8 cellular contexts compared by ENCODE assay signal in genomic region chr22:29073618-29074275, GRCh38. TPM values are rescaled to one million over a fixed set of nuclear protein-coding genes. Genes with fewer than 3 reads are reported as not detected.
A peak's percentile ranks its signal among the peaks of the same experiment; 100 is the strongest.
DNase-seq lines count a peak whose midpoint lies in the region; ATAC-seq and TF ChIP-seq lines count a peak whose summit lies in the region.

No MANE protein-coding gene starts in this region.

- H3K4me3 ChIP-seq in effector memory CD4-positive, alpha-beta T cell (ENCODE audit: insufficient read depth, low read depth, low read length, poor library complexity, severe bottlenecking), result peak overlapping the region; percentile 55
- peak overlapping the region; percentile 64 to 93 (median 82) for H3K4me3 ChIP-seq in upper lobe of left lung
- no peak overlapping the region for H3K4me3 ChIP-seq in Karpas-422 (ENCODE audit: low read length)

- no peak overlapping the region for H3K4me2 ChIP-seq in Karpas-422 (ENCODE audit: low read depth, low read length, poor library complexity, severe bottlenecking)

- no peak for TF ChIP-seq EP300 in upper lobe of left lung (IDR thresholded peaks at IDR 0.05)

- H3K27ac ChIP-seq in effector memory CD4-positive, alpha-beta T cell (ENCODE audit: insufficient read depth, low read length, poor library complexity, severe bottlenecking), result no peak overlapping the region
- peak overlapping the region; percentile 67 to 82 (median 79) for H3K27ac ChIP-seq in upper lobe of left lung
- no peak overlapping the region for H3K27ac ChIP-seq in Karpas-422 (ENCODE audit: low read length)

- no peak overlapping the region for H2AFZ ChIP-seq in Karpas-422 (ENCODE audit: low read length)

- ATAC-seq in upper lobe of left lung (ENCODE audit: low FRiP score in 2 of 2), result peak; percentile 74 to 78
- no peak for ATAC-seq in GM21619 (IDR thresholded peaks at IDR 0.05; ENCODE audit: unreplicated experiment)
- no peak for ATAC-seq in HG03135 (IDR thresholded peaks at IDR 0.05; ENCODE audit: unreplicated experiment)

- no peaks in the 10 kb centered on the region for H3K9me3 ChIP-seq in effector memory CD4-positive, alpha-beta T cell (ENCODE audit: control insufficient read depth, low read length)
- H3K9me3 ChIP-seq in upper lobe of left lung (no peaks in the 10 kb centered on the region), Karpas-422 (ENCODE audit: low read length) (no peaks in the 10 kb centered on the region)

- H4K20me1 ChIP-seq in Karpas-422 (ENCODE audit: insufficient read depth, low read depth, low read length), result no peaks in the 10 kb centered on the region

- TF ChIP-seq POLR2A in upper lobe of left lung (IDR thresholded peaks at IDR 0.05), result no peak

- H3K9ac ChIP-seq in Karpas-422 (ENCODE audit: low read length), result no peak overlapping the region

- H3K79me2 ChIP-seq in Karpas-422 (ENCODE audit: low read length), result no peaks in the 10 kb centered on the region

- peaks cover 30% of the 10 kb centered on the region for H3K27me3 ChIP-seq in effector memory CD4-positive, alpha-beta T cell (replicated peaks; ENCODE audit: control insufficient read depth, insufficient read depth, low read length, poor library complexity, severe bottlenecking)
- H3K27me3 ChIP-seq in upper lobe of left lung (peaks cover 0 to 5% (median 0%) of the 10 kb centered on the region in 4 donors), Karpas-422 (ENCODE audit: low read length) (no peaks in the 10 kb centered on the region)

- peaks cover 25% of the 10 kb centered on the region for H3K4me1 ChIP-seq in effector memory CD4-positive, alpha-beta T cell (ENCODE audit: control insufficient read depth, insufficient read depth, low read length, poor library complexity, severe bottlenecking)
- peaks cover 19 to 38% (median 34%) of the 10 kb centered on the region in 4 donors for H3K4me1 ChIP-seq in upper lobe of left lung
- no peaks in the 10 kb centered on the region for H3K4me1 ChIP-seq in Karpas-422 (ENCODE audit: low read length)

- no peaks in the 10 kb centered on the region for H3K9me2 ChIP-seq in Karpas-422 (replicated peaks; ENCODE audit: insufficient read depth, low read length)

- no peak for TF ChIP-seq CTCF in upper lobe of left lung (IDR thresholded peaks at IDR 0.05)

- DNase-seq in ELF-1 (ENCODE audit: low read depth, low spot score), result peak; percentile 57
- peak; percentile 47 for DNase-seq in SK-N-DZ (ENCODE audit: low spot score)
- no peak for DNase-seq in effector memory CD4-positive, alpha-beta T cell
- peak; percentile 27 for DNase-seq in midbrain (lab: John Stamatoyannopoulos, UW)
- peak; percentile 34 to 88 for DNase-seq in upper lobe of left lung
- DNase-seq in Karpas-422, result no peak

- 3% methylated on average over 23 to 42 of the region's 53 CpGs for WGBS in upper lobe of left lung, 2 donors

- H3K36me3 ChIP-seq in effector memory CD4-positive, alpha-beta T cell (ENCODE audit: control insufficient read depth, insufficient read depth, low read length), result no peaks in the 10 kb centered on the region
- no peaks in the 10 kb centered on the region for H3K36me3 ChIP-seq in upper lobe of left lung
- no peaks in the 10 kb centered on the region for H3K36me3 ChIP-seq in Karpas-422 (ENCODE audit: insufficient read depth, low read length)

RNA-seq across cellular contexts. Expression of gene KREMEN1, which starts 0.9 kb away (rescaled TPM):
- 18.3 and 20.8 TPM in 2 replicates for polyA plus RNA-seq in SK-N-DZ (2014; cell fraction: cytosol; rRNA removed)
- polyA plus RNA-seq in SK-N-DZ (2014; cell fraction: nucleus; rRNA removed), result 5.4 and 7.3 TPM in 2 replicates
- total RNA-seq in upper lobe of left lung, result 10 to 100 TPM in 5 of 6 donors, 1 to 10 TPM in 1; 8.4 to 24.3 (median 15.9) TPM
- not detected in 2 replicates for total RNA-seq in Karpas-422 (2014; rRNA removed; shearing (Covaris generic); ENCODE audit: low replicate concordance)

RNA-seq across cellular contexts. Expression of gene C22orf31, which starts 12.1 kb away (rescaled TPM):
- not detected in 2 replicates for polyA plus RNA-seq in SK-N-DZ (2014; cell fraction: cytosol; rRNA removed)
- polyA plus RNA-seq in SK-N-DZ (2014; cell fraction: nucleus; rRNA removed), result not detected in 2 replicates
- not detected for total RNA-seq in upper lobe of left lung
- not detected in 2 replicates for total RNA-seq in Karpas-422 (2014; rRNA removed; shearing (Covaris generic); ENCODE audit: low replicate concordance)

Comparison
In these comparisons a context has a peak if more than half of its experiments do, and no peak if none do; other contexts are left out.
1. DNase-seq: peak in ELF-1 (single experiment), SK-N-DZ (single experiment), midbrain (single experiment) and upper lobe of left lung (2 of 2); none in effector memory CD4-positive, alpha-beta T cell (0 of 3) and Karpas-422 (single experiment).
2. H3K27ac ChIP-seq: peak in upper lobe of left lung (4 of 4); none in effector memory CD4-positive, alpha-beta T cell (single experiment) and Karpas-422 (single experiment).
3. ATAC-seq: peak in upper lobe of left lung (2 of 2); none in GM21619 (single experiment) and HG03135 (single experiment).